In genomic region chr6:100344321-100344720, GRCh38 we compare ENCODE assay signal across 19 cellular contexts.
DNase-seq lines count a peak whose midpoint lies in the region; ATAC-seq and TF ChIP-seq lines count a peak whose summit lies in the region.
"Had no signal": no experiment of that assay in that cellular context is flagged by ENCODE, and none has a peak within 500 bp of the region (broad histone marks: within the 10 kb centered on the region; RNA-seq: fewer than 3 reads in every experiment).

No MANE protein-coding gene starts in this region.

- no peaks in the 10 kb centered on the region for H4K20me1 ChIP-seq in smooth muscle cell (ENCODE audit: low read depth)

- peaks cover 3% of the 10 kb centered on the region for H3F3A ChIP-seq in smooth muscle cell (ENCODE audit: low read depth)

- no peaks in the 10 kb centered on the region for H3K79me2 ChIP-seq in smooth muscle cell (ENCODE audit: low read depth)

- WGBS in smooth muscle cell (ENCODE audit: low lambda C conversion rate): 61% methylated on average over 2 of the region's 2 CpGs

- H3K4me3 ChIP-seq in SJCRH30 (no peak overlapping the region), smooth muscle cell (no peak overlapping the region), dorsolateral prefrontal cortex (no peak overlapping the region)
- H3K4me3 ChIP-seq: A549, GM12878, SJSA1 had no signal

- peaks cover 3% of the 10 kb centered on the region for H3K9me3 ChIP-seq in SJCRH30 (replicated peaks)
- H3K9me3 ChIP-seq in smooth muscle cell (replicated peaks; ENCODE audit: low read depth): no peaks in the 10 kb centered on the region
- H3K9me3 ChIP-seq: A549, BE2C, SJSA1 had no signal

- no peaks in the 10 kb centered on the region for H3K36me3 ChIP-seq in SJCRH30
- no peaks in the 10 kb centered on the region for H3K36me3 ChIP-seq in smooth muscle cell (ENCODE audit: low read depth)
- H3K36me3 ChIP-seq: BE2C, SJSA1 had no signal

- DNase-seq in EL (peak; percentile 9), SJCRH30 (no peak), myocyte (ENCODE audit: low read depth) (peak; percentile 31), smooth muscle cell (lab: John Stamatoyannopoulos, UW; ENCODE audit: unreplicated experiment) (no peak), dorsolateral prefrontal cortex (no peak)
- no peak for DNase-seq in stimulated activated CD4-positive, alpha-beta T cell treated with anti-CD3 and anti-CD28 coated beads, Interleukin-2, amount 100 ng/mL, for 48 hours
- DNase-seq: BE2C, KG1, NCI-H1092 treated with DMSO at 0.1 percent for 48 hours, NCI-H146, NCI-H2029, NCI-H2227 treated with DMSO at 0.1 percent for 48 hours, NCI-H510A treated with DMSO at 0.1 percent for 48 hours, NCI-H748 treated with DMSO at 0.1 percent for 48 hours had no signal

- ATAC-seq in GM21381 (IDR thresholded peaks at IDR 0.05; ENCODE audit: unreplicated experiment): no peak
- ATAC-seq: A549, GM12878, Panc1 had no signal

- no peak overlapping the region for H2AFZ ChIP-seq in smooth muscle cell (ENCODE audit: low read depth)

- TF ChIP-seq CTCF in smooth muscle cell (IDR thresholded peaks at IDR 0.05; ENCODE audit: borderline replicate concordance, insufficient read depth, poor library complexity, severe bottlenecking) (no peak), dorsolateral prefrontal cortex (IDR thresholded peaks at IDR 0.05 in 54 of 56, conservative IDR thresholded peaks at IDR 0.05 in 2 of 56; ENCODE audit: low read depth in 1 of 56, partially characterized antibody in 56 of 56) (no peak)

- H3K4me2 ChIP-seq in smooth muscle cell: no peak overlapping the region
- H3K4me2 ChIP-seq: A549 had no signal

- H3K4me1 ChIP-seq in SJCRH30 (peaks cover 12% of the 10 kb centered on the region), smooth muscle cell (ENCODE audit: low read depth) (peaks cover 13% of the 10 kb centered on the region)
- H3K4me1 ChIP-seq: BE2C had no signal

- no peak overlapping the region for H3K9ac ChIP-seq in smooth muscle cell (ENCODE audit: low read depth)

- 0 out of 2 replicates have a peak overlapping the region, but pooled peaks have one; percentile 2 for H3K27ac ChIP-seq in SJCRH30
- H3K27ac ChIP-seq in smooth muscle cell (ENCODE audit: low read depth): peak overlapping the region; percentile 20
- H3K27ac ChIP-seq in dorsolateral prefrontal cortex: no peak overlapping the region
- H3K27ac ChIP-seq: A549 had no signal

- intact Hi-C loops in dorsolateral prefrontal cortex (cut with DNase I): no loop called here

- H3K27me3 ChIP-seq in SJCRH30 (no peaks in the 10 kb centered on the region), smooth muscle cell (ENCODE audit: low read depth) (no peaks in the 10 kb centered on the region), dorsolateral prefrontal cortex (peaks cover 0 to 21% (median 0%) of the 10 kb centered on the region in 45 donors)
- H3K27me3 ChIP-seq: BE2C, SJSA1 had no signal

Comparison
In these comparisons a context has a peak if more than half of its experiments do, and no peak if none do; other contexts are left out.
1. DNase-seq: peak in EL (single experiment) and myocyte (single experiment); none in SJCRH30 (0 of 2), smooth muscle cell (single experiment), dorsolateral prefrontal cortex (0 of 10) and stimulated activated CD4-positive, alpha-beta T cell treated with anti-CD3 and anti-CD28 coated beads, Interleukin-2, amount 100 ng/mL, for 48 hours (0 of 2).
2. H3K27ac ChIP-seq: peak in SJCRH30 (single experiment) and smooth muscle cell (single experiment); none in dorsolateral prefrontal cortex (0 of 59).